In genomic region chr3:122247825-122248185, GRCh38 we compare ENCODE assay signal across 11 cellular contexts.
DNase-seq lines count a peak whose midpoint lies in the region; ATAC-seq and TF ChIP-seq lines count a peak whose summit lies in the region.
"Had no signal": no experiment of that assay in that cellular context is flagged by ENCODE, and none has a peak within 500 bp of the region (broad histone marks: within the 10 kb centered on the region; RNA-seq: fewer than 3 reads in every experiment).

No MANE protein-coding gene starts in this region.

- H3K27me3 Mint-ChIP-seq in activated T-cell treated with anti-CD3 and anti-CD28 coated beads, Interleukin-2, amount 50 U/mL, for 72 hours (ENCODE audit: low read depth), result peaks cover 11% of the 10 kb centered on the region

- H3K36me3 ChIP-seq in SU-DHL-6 (ENCODE audit: low read length), result no peaks in the 10 kb centered on the region

- no peak for TF ChIP-seq CTCF in SU-DHL-6 (IDR thresholded peaks at IDR 0.05; ENCODE audit: insufficient read depth, low read length, poor library complexity, severe bottlenecking)

- H3K4me3 ChIP-seq in SU-DHL-6 (ENCODE audit: insufficient read depth, low read length, poor library complexity, severe bottlenecking), result no peak overlapping the region

- ATAC-seq in GM18861 (IDR thresholded peaks at IDR 0.05; ENCODE audit: unreplicated experiment) (peak; percentile 47), HG02943 (IDR thresholded peaks at IDR 0.05; ENCODE audit: low read depth, unreplicated experiment) (peak; percentile 63), HG02884 (IDR thresholded peaks at IDR 0.05; ENCODE audit: unreplicated experiment) (no peak)
- no peak for ATAC-seq in activated T-cell treated with anti-CD3 and anti-CD28 coated beads, Interleukin-2, amount 50 U/mL, for 72 hours (replicated peaks in 1 of 2)

- H3K4me3 Mint-ChIP-seq in activated T-cell treated with anti-CD3 and anti-CD28 coated beads, Interleukin-2, amount 50 U/mL, for 72 hours, result no peak overlapping the region

- H3K27ac ChIP-seq in SU-DHL-6 (ENCODE audit: low read depth, low read length), result no peak overlapping the region

- peak overlapping the region; percentile 25 for H3K4me2 ChIP-seq in SU-DHL-6 (ENCODE audit: low read depth, low read length, poor library complexity, severe bottlenecking)

- no peaks in the 10 kb centered on the region for H3K27me3 ChIP-seq in SU-DHL-6 (ENCODE audit: low read length)

- H3K79me2 ChIP-seq in SU-DHL-6 (ENCODE audit: insufficient read depth, low read length), result no peaks in the 10 kb centered on the region

- no peaks in the 10 kb centered on the region for H3K36me3 Mint-ChIP-seq in activated T-cell treated with anti-CD3 and anti-CD28 coated beads, Interleukin-2, amount 50 U/mL, for 72 hours (ENCODE audit: insufficient read depth in 2 of 2)

- no peak overlapping the region for H3K27ac Mint-ChIP-seq in activated T-cell treated with anti-CD3 and anti-CD28 coated beads, Interleukin-2, amount 50 U/mL, for 72 hours

- H3K9me3 Mint-ChIP-seq in activated T-cell treated with anti-CD3 and anti-CD28 coated beads, Interleukin-2, amount 50 U/mL, for 72 hours, result no peaks in the 10 kb centered on the region

- H4K20me1 ChIP-seq in SU-DHL-6 (ENCODE audit: low read depth, low read length), result no peaks in the 10 kb centered on the region

- no peak overlapping the region for H3K9ac ChIP-seq in SU-DHL-6 (ENCODE audit: low read length)

- H3F3A ChIP-seq in SU-DHL-6 (ENCODE audit: insufficient read depth), result no peaks in the 10 kb centered on the region

- no peaks in the 10 kb centered on the region for H3K9me3 ChIP-seq in SU-DHL-6 (ENCODE audit: insufficient read depth, low read length)

- no peak overlapping the region for H2AFZ ChIP-seq in SU-DHL-6 (ENCODE audit: low read depth, low read length, severe bottlenecking)

- H3K9me2 ChIP-seq in SU-DHL-6 (replicated peaks; ENCODE audit: insufficient read depth, low read length), result no peaks in the 10 kb centered on the region

- DNase-seq in retina, result peak; percentile 6
- no peak for DNase-seq in activated T-cell treated with anti-CD3 and anti-CD28 coated beads, Interleukin-2, amount 50 U/mL, for 72 hours
- no peak for DNase-seq in globus pallidus (ENCODE audit: low spot score)
- DNase-seq in COR-L47 (lab: John Stamatoyannopoulos, UW), result no peak
- DNase-seq: activated CD4-positive, alpha-beta T cell treated with anti-CD3 and anti-CD28 coated beads, Interleukin-2, amount 50 U/mL, for 4 hours; activated naive CD4-positive, alpha-beta T cell treated with anti-CD3 and anti-CD28 coated beads, Interleukin-2, amount 50 U/mL, for 16 hours; stimulated activated CD4-positive, alpha-beta T cell treated with anti-CD3 and anti-CD28 coated beads, Interleukin-15, amount 100 ng/mL, for 24 hours had no signal

- H3K4me1 Mint-ChIP-seq in activated T-cell treated with anti-CD3 and anti-CD28 coated beads, Interleukin-2, amount 50 U/mL, for 72 hours (ENCODE audit: low read depth), result peaks cover 19% of the 10 kb centered on the region

Comparison
In these comparisons a context has a peak if more than half of its experiments do, and no peak if none do; other contexts are left out.
1. ATAC-seq: peak in GM18861 (single experiment) and HG02943 (single experiment); none in activated T-cell treated with anti-CD3 and anti-CD28 coated beads, Interleukin-2, amount 50 U/mL, for 72 hours (0 of 2) and HG02884 (single experiment).